18 cellular contexts compared by ENCODE assay signal in genomic region chr18:59021500-59021899, GRCh38.
DNase-seq lines count a peak whose midpoint lies in the region; ATAC-seq and FAIRE-seq lines count a peak whose summit lies in the region.
"Had no signal": no experiment of that assay in that cellular context is flagged by ENCODE, and none has a peak within 500 bp of the region (broad histone marks: within the 10 kb centered on the region; RNA-seq: fewer than 3 reads in every experiment).

No MANE protein-coding gene starts in this region.

- H3K27ac Mint-ChIP-seq in stimulated activated naive B cell treated with anti-CD40 and anti-IgM and Interleukin-4, amounts not matched to agents 10 μg/mL and 1 μg/mL and 100 μg/mL, for 72 hours, result no peak overlapping the region
- H3K27ac Mint-ChIP-seq: activated T-helper 2 cell treated with anti-CD3 and anti-CD28 coated beads, Interferon-gamma antibody, Interleukin-2, Interleukin-4, amounts not matched to agents 10 μg/mL and 5 μg/mL and 100 μg/mL, durations not matched to agents 14 hours and 24 hours and 36 hours; effector memory CD8-positive, alpha-beta T cell; IgD-negative memory B cell had no signal

- DNase-seq in LHCN-M2 (ENCODE audit: low read depth) (peak; percentile 12), NCI-H524 treated with DMSO at 0.1 percent for 48 hours (lab: John Stamatoyannopoulos, UW) (peak; percentile 93), Right ventricle myocardium superior (peak; percentile 67), GM19239 (ENCODE audit: insufficient read length, low spot score) (no peak)
- no peak for DNase-seq in stimulated activated naive B cell treated with anti-CD40 and anti-IgM and Interleukin-4, amounts not matched to agents 10 μg/mL and 1 μg/mL and 100 μg/mL, for 72 hours
- DNase-seq: body of pancreas; effector memory CD8-positive, alpha-beta T cell; foreskin keratinocyte; GDM1; NCI-H1694; Peyer's patch; substantia nigra; T1000 had no signal

- peaks cover 4 to 6% of the 10 kb centered on the region in 2 donors for H3K27me3 Mint-ChIP-seq in stimulated activated naive B cell treated with anti-CD40 and anti-IgM and Interleukin-4, amounts not matched to agents 10 μg/mL and 1 μg/mL and 100 μg/mL, for 72 hours
- H3K27me3 Mint-ChIP-seq: IgD-negative memory B cell had no signal

- no peak overlapping the region for H3K4me3 Mint-ChIP-seq in stimulated activated naive B cell treated with anti-CD40 and anti-IgM and Interleukin-4, amounts not matched to agents 10 μg/mL and 1 μg/mL and 100 μg/mL, for 72 hours
- H3K4me3 Mint-ChIP-seq: effector memory CD8-positive, alpha-beta T cell; IgD-negative memory B cell had no signal

- peaks cover 2 to 7% of the 10 kb centered on the region in 2 donors for H3K36me3 Mint-ChIP-seq in stimulated activated naive B cell treated with anti-CD40 and anti-IgM and Interleukin-4, amounts not matched to agents 10 μg/mL and 1 μg/mL and 100 μg/mL, for 72 hours

- ATAC-seq in Right ventricle myocardium superior (ENCODE audit: poor library complexity) (peak; percentile 86), GM21515 (IDR thresholded peaks at IDR 0.05; ENCODE audit: unreplicated experiment) (no peak), GM21529 (IDR thresholded peaks at IDR 0.05; ENCODE audit: unreplicated experiment) (no peak)
- ATAC-seq in stimulated activated naive B cell treated with anti-CD40 and anti-IgM and Interleukin-4, amounts not matched to agents 10 μg/mL and 1 μg/mL and 100 μg/mL, for 72 hours (replicated peaks), result peak; percentile 47 to 54
- ATAC-seq: body of pancreas; effector memory CD8-positive, alpha-beta T cell; foreskin keratinocyte had no signal

- no peak for FAIRE-seq in GM19239 (lab: Jason Lieb, UNC)
- FAIRE-seq: islet of Langerhans had no signal

- intact Hi-C loops in Right ventricle myocardium superior (cut with DNase I), result no loop called here

- H3K4me1 Mint-ChIP-seq in stimulated activated naive B cell treated with anti-CD40 and anti-IgM and Interleukin-4, amounts not matched to agents 10 μg/mL and 1 μg/mL and 100 μg/mL, for 72 hours, result peaks cover 6 to 9% of the 10 kb centered on the region in 2 donors

- peaks cover 9 to 13% of the 10 kb centered on the region in 2 donors for H3K9me3 Mint-ChIP-seq in stimulated activated naive B cell treated with anti-CD40 and anti-IgM and Interleukin-4, amounts not matched to agents 10 μg/mL and 1 μg/mL and 100 μg/mL, for 72 hours
- H3K9me3 Mint-ChIP-seq: effector memory CD8-positive, alpha-beta T cell had no signal

Comparison
In these comparisons a context has a peak if more than half of its experiments do, and no peak if none do; other contexts are left out.
1. DNase-seq: peak in LHCN-M2 (single experiment), NCI-H524 treated with DMSO at 0.1 percent for 48 hours (single experiment) and Right ventricle myocardium superior (single experiment); none in stimulated activated naive B cell treated with anti-CD40 and anti-IgM and Interleukin-4, amounts not matched to agents 10 μg/mL and 1 μg/mL and 100 μg/mL, for 72 hours (single experiment) and GM19239 (single experiment).
2. ATAC-seq: peak in Right ventricle myocardium superior (single experiment) and stimulated activated naive B cell treated with anti-CD40 and anti-IgM and Interleukin-4, amounts not matched to agents 10 μg/mL and 1 μg/mL and 100 μg/mL, for 72 hours (2 of 2); none in GM21515 (single experiment) and GM21529 (single experiment).